ENCODE assay signal across 11 cellular contexts in genomic region chr6:94272327-94272726, GRCh38.
"Had no signal": no experiment of that assay in that cellular context is flagged by ENCODE, and none has a peak within 500 bp of the region (broad histone marks: within the 10 kb centered on the region; RNA-seq: fewer than 3 reads in every experiment).

No MANE protein-coding gene starts in this region.

- H3K4me1 Mint-ChIP-seq: activated CD4-positive, alpha-beta T cell treated with anti-CD3 and anti-CD28 coated beads, Interleukin-2, amount 10 ng/mL, durations not matched to agents 24 days and 14 days; natural killer cell; stimulated activated effector memory CD8-positive, alpha-beta T cell treated with anti-CD3 and anti-CD28 coated beads, Interleukin-12 subunit alpha, Interleukin-12 subunit beta, amount 100 ng/mL, for 72 hours had no signal

- H3K27ac Mint-ChIP-seq: activated CD4-positive, alpha-beta T cell treated with anti-CD3 and anti-CD28 coated beads, Interleukin-2, amount 10 ng/mL, durations not matched to agents 24 days and 14 days; activated naive CD4-positive, alpha-beta T cell treated with anti-CD3 and anti-CD28 coated beads for 36 hours; natural killer cell; stimulated activated effector memory CD8-positive, alpha-beta T cell treated with anti-CD3 and anti-CD28 coated beads, Interleukin-12 subunit alpha, Interleukin-12 subunit beta, amount 100 ng/mL, for 72 hours had no signal

- H3K9me3 Mint-ChIP-seq: activated CD4-positive, alpha-beta T cell treated with anti-CD3 and anti-CD28 coated beads, Interleukin-2, amount 10 ng/mL, durations not matched to agents 24 days and 14 days had no signal

- DNase-seq: activated CD4-positive, alpha-beta T cell treated with anti-CD3 and anti-CD28 coated beads, Interleukin-2, amount 10 ng/mL, durations not matched to agents 24 days and 14 days; activated CD8-positive, alpha-beta memory T cell treated with anti-CD3 and anti-CD28 coated beads for 24 hours; activated naive CD4-positive, alpha-beta T cell treated with anti-CD3 and anti-CD28 coated beads for 36 hours; left colon; mammary epithelial cell; natural killer cell; occipital lobe; right lobe of liver; tibial artery; uterus had no signal

- H3K36me3 Mint-ChIP-seq: natural killer cell; stimulated activated effector memory CD8-positive, alpha-beta T cell treated with anti-CD3 and anti-CD28 coated beads, Interleukin-12 subunit alpha, Interleukin-12 subunit beta, amount 100 ng/mL, for 72 hours had no signal

- H3K4me3 Mint-ChIP-seq: activated CD4-positive, alpha-beta T cell treated with anti-CD3 and anti-CD28 coated beads, Interleukin-2, amount 10 ng/mL, durations not matched to agents 24 days and 14 days; activated naive CD4-positive, alpha-beta T cell treated with anti-CD3 and anti-CD28 coated beads for 36 hours; natural killer cell; stimulated activated effector memory CD8-positive, alpha-beta T cell treated with anti-CD3 and anti-CD28 coated beads, Interleukin-12 subunit alpha, Interleukin-12 subunit beta, amount 100 ng/mL, for 72 hours had no signal

- H3K27me3 Mint-ChIP-seq: activated CD4-positive, alpha-beta T cell treated with anti-CD3 and anti-CD28 coated beads, Interleukin-2, amount 10 ng/mL, durations not matched to agents 24 days and 14 days had no signal
